Comparison of ENCODE assay signal across 23 cellular contexts in genomic region chr18:48892146-48892855, GRCh38. TPM values are rescaled to one million over a fixed set of nuclear protein-coding genes. Genes with fewer than 3 reads are reported as not detected.
DNase-seq lines count a peak whose midpoint lies in the region; ATAC-seq and TF ChIP-seq lines count a peak whose summit lies in the region.
"Had no signal": no experiment of that assay in that cellular context is flagged by ENCODE, and none has a peak within 500 bp of the region (broad histone marks: within the 10 kb centered on the region; RNA-seq: fewer than 3 reads in every experiment).

No MANE protein-coding gene starts in this region.

- H3K79me2 ChIP-seq in H9 (ENCODE audit: insufficient read depth, low read length) (no peaks in the 10 kb centered on the region), osteoblast (ENCODE audit: insufficient read depth, low read length) (no peaks in the 10 kb centered on the region)
- H3K79me2 ChIP-seq: parathyroid adenoma had no signal

- no peak overlapping the region for H4K5ac ChIP-seq in H9 (ENCODE audit: insufficient read length, low read depth, low read length)

- H2AK5ac ChIP-seq in H9 (ENCODE audit: insufficient read length, low read length), result no peak overlapping the region

- no peak overlapping the region for H3K4me2 ChIP-seq in H9 (ENCODE audit: insufficient read depth, insufficient read length, low read length)
- no peak overlapping the region for H3K4me2 ChIP-seq in osteoblast (ENCODE audit: insufficient read depth, low read length)
- H3K4me2 ChIP-seq: GM23338, KMS-11 had no signal

- intact Hi-C loops in dendritic cell treated with granulocyte-macrophage colony-stimulating factor and Interleukin-4, amounts not matched to agents 40 ng/mL and 50 ng/mL, for 4 days (cut with micrococcal nuclease), result no loop called here

- H3K27ac Mint-ChIP-seq in H9, result no peak overlapping the region
- peak overlapping the region; percentile 42 for H3K27ac Mint-ChIP-seq in dendritic cell treated with granulocyte-macrophage colony-stimulating factor and Interleukin-4, amounts not matched to agents 40 ng/mL and 50 ng/mL, for 4 days
- H3K27ac Mint-ChIP-seq: activated CD8-positive, alpha-beta memory T cell treated with anti-CD3 and anti-CD28 coated beads, Interleukin-2, amount 10 ng/mL, durations not matched to agents 7 days and 5 days; GM23338; naive B cell; type B pancreatic cell had no signal

- H3K9me3 ChIP-seq in H9 (ENCODE audit: control insufficient read depth, low read depth, low read length) (no peaks in the 10 kb centered on the region), osteoblast (ENCODE audit: low read depth, low read length) (no peaks in the 10 kb centered on the region)
- H3K9me3 ChIP-seq: gastrocnemius medialis, SJCRH30, stomach had no signal

- H3K4me3 Mint-ChIP-seq in H9, result no peak overlapping the region
- H3K4me3 Mint-ChIP-seq in dendritic cell treated with granulocyte-macrophage colony-stimulating factor and Interleukin-4, amounts not matched to agents 40 ng/mL and 50 ng/mL, for 4 days, result no peak overlapping the region
- H3K4me3 Mint-ChIP-seq: activated CD8-positive, alpha-beta memory T cell treated with anti-CD3 and anti-CD28 coated beads, Interleukin-2, amount 10 ng/mL, durations not matched to agents 7 days and 5 days; activated T-helper 17 cell treated with anti-CD3 and anti-CD28 coated beads, Interleukin-2, amount 50 U/mL, for 72 hours; CD8-positive, alpha-beta memory T cell; GM23338; naive B cell; type B pancreatic cell had no signal

- no peak overlapping the region for H2BK5ac ChIP-seq in H9 (ENCODE audit: insufficient read length, low read length)

- H2BK12ac ChIP-seq in H9 (ENCODE audit: insufficient read length, low read depth, low read length), result no peak overlapping the region

- WGBS in H9 (ENCODE audit: extremely low coverage, insufficient read length, low lambda C conversion rate), result no CpG with 5 or more reads among the region's 22 CpGs

- H4K91ac ChIP-seq in H9 (ENCODE audit: insufficient read length, low read depth, low read length), result no peak overlapping the region

- no peaks in the 10 kb centered on the region for H3K27me3 ChIP-seq in H9 (ENCODE audit: insufficient read depth, low read length)
- H3K27me3 ChIP-seq in osteoblast (ENCODE audit: insufficient read depth, low read length), result no peaks in the 10 kb centered on the region
- H3K27me3 ChIP-seq: dorsolateral prefrontal cortex, gastrocnemius medialis, SJCRH30, stomach had no signal

- ATAC-seq in GM19023 (IDR thresholded peaks at IDR 0.05; ENCODE audit: unreplicated experiment) (no peak), HG02763 (IDR thresholded peaks at IDR 0.05; ENCODE audit: unreplicated experiment) (no peak)
- ATAC-seq: activated CD8-positive, alpha-beta memory T cell treated with anti-CD3 and anti-CD28 coated beads, Interleukin-2, amount 10 ng/mL, durations not matched to agents 7 days and 5 days; activated T-helper 17 cell treated with anti-CD3 and anti-CD28 coated beads, Interleukin-2, amount 50 U/mL, for 72 hours; gastrocnemius medialis; GM23338 had no signal

- H3K4me3 ChIP-seq in osteoblast (ENCODE audit: insufficient read depth, low read length), result no peak overlapping the region
- H3K4me3 ChIP-seq: dorsolateral prefrontal cortex, gastrocnemius medialis, GM23338, lung, SJCRH30, stomach had no signal

- H4K20me1 ChIP-seq in H9 (ENCODE audit: control insufficient read depth, insufficient read depth, insufficient read length) (no peaks in the 10 kb centered on the region), osteoblast (ENCODE audit: insufficient read depth, low read length) (no peaks in the 10 kb centered on the region)

- H3K14ac ChIP-seq in H9 (ENCODE audit: insufficient read depth, low read length), result no peak overlapping the region; the same call in 1 of the 2 replicates

- no peak overlapping the region for H2AFZ ChIP-seq in H9 (ENCODE audit: low read length)
- H2AFZ ChIP-seq in osteoblast (ENCODE audit: low read length), result no peak overlapping the region
- H2AFZ ChIP-seq: GM23338, parathyroid adenoma had no signal

- H3K56ac ChIP-seq in H9 (ENCODE audit: insufficient read length, low read depth, low read length), result no peak overlapping the region

- no peak overlapping the region for H3K27ac ChIP-seq in H9 (ENCODE audit: insufficient read length, low read depth, low read length)
- H3K27ac ChIP-seq in osteoblast (ENCODE audit: low read depth, low read length), result no peak overlapping the region
- H3K27ac ChIP-seq: gastrocnemius medialis, KMS-11, parathyroid adenoma, SJCRH30, stomach had no signal

- no peaks in the 10 kb centered on the region for H3K36me3 ChIP-seq in osteoblast (ENCODE audit: insufficient read depth, low read length)
- H3K36me3 ChIP-seq: gastrocnemius medialis, SJCRH30, stomach had no signal

- no peaks in the 10 kb centered on the region for H3K79me1 ChIP-seq in H9 (ENCODE audit: insufficient read depth, low read depth, low read length, poor library complexity, severe bottlenecking)

- no peaks in the 10 kb centered on the region for H3K27me3 Mint-ChIP-seq in H9 (ENCODE audit: low read depth)
- peaks cover 3% of the 10 kb centered on the region for H3K27me3 Mint-ChIP-seq in dendritic cell treated with granulocyte-macrophage colony-stimulating factor and Interleukin-4, amounts not matched to agents 40 ng/mL and 50 ng/mL, for 4 days
- H3K27me3 Mint-ChIP-seq: activated CD8-positive, alpha-beta memory T cell treated with anti-CD3 and anti-CD28 coated beads, Interleukin-2, amount 10 ng/mL, durations not matched to agents 7 days and 5 days; activated T-helper 17 cell treated with anti-CD3 and anti-CD28 coated beads, Interleukin-2, amount 50 U/mL, for 72 hours; CD8-positive, alpha-beta memory T cell; type B pancreatic cell had no signal

- H3K4me1 ChIP-seq in H9 (ENCODE audit: insufficient read depth, low read length) (peaks cover 3% of the 10 kb centered on the region; the same call in 1 of the 2 replicates), osteoblast (ENCODE audit: insufficient read depth, low read length) (no peaks in the 10 kb centered on the region)
- H3K4me1 ChIP-seq: parathyroid adenoma had no signal

- no peaks in the 10 kb centered on the region for H3K36me3 Mint-ChIP-seq in H9 (ENCODE audit: insufficient read depth in 1 of 3, low read depth in 3 of 3)
- no peaks in the 10 kb centered on the region for H3K36me3 Mint-ChIP-seq in dendritic cell treated with granulocyte-macrophage colony-stimulating factor and Interleukin-4, amounts not matched to agents 40 ng/mL and 50 ng/mL, for 4 days (ENCODE audit: low read depth)
- H3K36me3 Mint-ChIP-seq: activated CD8-positive, alpha-beta memory T cell treated with anti-CD3 and anti-CD28 coated beads, Interleukin-2, amount 10 ng/mL, durations not matched to agents 7 days and 5 days; naive B cell; type B pancreatic cell had no signal

- no peak overlapping the region for H2BK15ac ChIP-seq in H9 (ENCODE audit: low read depth, low read length)

- H3K9ac ChIP-seq in H9 (ENCODE audit: extremely low read depth, insufficient read length, low read length), result no peak overlapping the region
- H3K9ac ChIP-seq: KMS-11, parathyroid adenoma had no signal

- peaks cover 0 to 3% of the 10 kb centered on the region in 2 experiments; a peak in 1 of 5 replicates for H3K9me3 Mint-ChIP-seq in H9
- H3K9me3 Mint-ChIP-seq in dendritic cell treated with granulocyte-macrophage colony-stimulating factor and Interleukin-4, amounts not matched to agents 40 ng/mL and 50 ng/mL, for 4 days, result no peaks in the 10 kb centered on the region
- H3K9me3 Mint-ChIP-seq: activated T-helper 17 cell treated with anti-CD3 and anti-CD28 coated beads, Interleukin-2, amount 50 U/mL, for 72 hours; CD8-positive, alpha-beta memory T cell; GM23338; type B pancreatic cell had no signal

- DNase-seq in H9 (peak; percentile 23), NCI-H1417 treated with DMSO at 0.1 percent for 48 hours (lab: John Stamatoyannopoulos, UW) (peak; percentile 42), osteoblast (ENCODE audit: insufficient read length, low spot score, missing footprints) (peak; percentile 46)
- no peak for DNase-seq in stimulated activated naive CD4-positive, alpha-beta T cell treated with Interleukin-2 at 50 U/mL for 16 hours (lab: John Stamatoyannopoulos, UW)
- DNase-seq: activated CD4-positive, alpha-beta T cell treated with anti-CD3 and anti-CD28 coated beads for 48 hours; activated CD8-positive, alpha-beta memory T cell treated with anti-CD3 and anti-CD28 coated beads, Interleukin-2, amount 10 ng/mL, durations not matched to agents 7 days and 5 days; CD8-positive, alpha-beta memory T cell; gastrocnemius medialis; hypothalamus; MV-4-11; naive B cell; SJCRH30; stomach had no signal

- no peak overlapping the region for H3K4ac ChIP-seq in H9 (ENCODE audit: low read depth, low read length)

- H3K4me1 Mint-ChIP-seq in H9, result peaks cover 32 to 49% of the 10 kb centered on the region in 2 experiments
- H3K4me1 Mint-ChIP-seq in dendritic cell treated with granulocyte-macrophage colony-stimulating factor and Interleukin-4, amounts not matched to agents 40 ng/mL and 50 ng/mL, for 4 days (ENCODE audit: low read depth), result peaks cover 43% of the 10 kb centered on the region

- H3T11ph ChIP-seq in H9 (ENCODE audit: low read length), result no peak overlapping the region

- TF ChIP-seq CTCF in H9 (conservative IDR thresholded peaks at IDR 0.05) (no peak), osteoblast (IDR thresholded peaks at IDR 0.05; ENCODE audit: extremely low read depth, low read depth, low read length) (no peak)

- H2BK120ac ChIP-seq in H9 (ENCODE audit: low read depth, low read length, poor library complexity, severe bottlenecking), result no peak overlapping the region

- no peak overlapping the region for H3K23ac ChIP-seq in H9 (ENCODE audit: insufficient read length, low read depth, low read length)

- H3K23me2 ChIP-seq in H9 (ENCODE audit: insufficient read length, low read depth, low read length, poor library complexity, severe bottlenecking), result no peaks in the 10 kb centered on the region

- H3K18ac ChIP-seq in H9 (ENCODE audit: insufficient read length, low read depth, low read length), result no peak overlapping the region

- H4K8ac ChIP-seq in H9 (replicated peaks; ENCODE audit: insufficient read length, low read depth, low read length), result no peak overlapping the region

- no peak overlapping the region for H2BK20ac ChIP-seq in H9 (ENCODE audit: low read depth, low read length, poor library complexity, severe bottlenecking)

RNA-seq across cellular contexts. Expression of gene SMAD7, which starts 58.5 kb away (rescaled TPM):
- total RNA-seq in H9 (2021) (27.7 and 29.4 TPM in 2 replicates), osteoblast (76.0 and 81.6 TPM in 2 replicates)
